ENCODE assay signal across 12 cellular contexts in genomic region chr9:125150349-125151245, GRCh38.
"Had no signal": no experiment of that assay in that cellular context is flagged by ENCODE, and none has a peak within 500 bp of the region (broad histone marks: within the 10 kb centered on the region; RNA-seq: fewer than 3 reads in every experiment).

No MANE protein-coding gene starts in this region.

- ATAC-seq: lower lobe of right lung; stimulated activated effector memory CD8-positive, alpha-beta T cell treated with anti-CD3 and anti-CD28 coated beads, Interleukin-12 subunit alpha, Interleukin-12 subunit beta, amount 100 ng/mL, for 72 hours; T-helper 17 cell had no signal

- H3K9me3 Mint-ChIP-seq: activated CD4-positive, alpha-beta T cell treated with anti-CD3 and anti-CD28 coated beads, Interleukin-2, amount 10 ng/mL, durations not matched to agents 7 days and 5 days; activated naive CD4-positive, alpha-beta T cell treated with anti-CD3 and anti-CD28 coated beads for 36 hours; neural crest cell; stimulated activated effector memory CD8-positive, alpha-beta T cell treated with anti-CD3 and anti-CD28 coated beads, Interleukin-12 subunit alpha, Interleukin-12 subunit beta, amount 100 ng/mL, for 72 hours had no signal

- DNase-seq: activated CD4-positive, alpha-beta T cell treated with anti-CD3 and anti-CD28 coated beads, Interleukin-2, amount 10 ng/mL, durations not matched to agents 7 days and 5 days; activated CD4-positive, CD25-positive, alpha-beta regulatory T cell; activated naive CD4-positive, alpha-beta T cell treated with anti-CD3 and anti-CD28 coated beads for 36 hours; esophagus squamous epithelium; glutamatergic neuron; lower lobe of right lung; stimulated activated CD4-positive, alpha-beta T cell treated with anti-CD3 and anti-CD28 coated beads, Interleukin-12 subunit alpha, Interleukin-12 subunit beta, amount 100 ng/mL, for 4 hours; stimulated activated CD4-positive, alpha-beta T cell treated with anti-CD3 and anti-CD28 coated beads, Interleukin-2, amount 100 ng/mL, for 24 hours; T-helper 17 cell had no signal

- H3K27me3 ChIP-seq: cardiac muscle cell, esophagus squamous epithelium had no signal

- H3K4me3 Mint-ChIP-seq: activated CD4-positive, alpha-beta T cell treated with anti-CD3 and anti-CD28 coated beads, Interleukin-2, amount 10 ng/mL, durations not matched to agents 7 days and 5 days; activated naive CD4-positive, alpha-beta T cell treated with anti-CD3 and anti-CD28 coated beads for 36 hours; neural crest cell; stimulated activated effector memory CD8-positive, alpha-beta T cell treated with anti-CD3 and anti-CD28 coated beads, Interleukin-12 subunit alpha, Interleukin-12 subunit beta, amount 100 ng/mL, for 72 hours; T-helper 17 cell had no signal

- H3K9me3 ChIP-seq: esophagus squamous epithelium, lower lobe of right lung had no signal

- H3K4me3 ChIP-seq: cardiac muscle cell, esophagus squamous epithelium, lower lobe of right lung had no signal

- H3K4me1 Mint-ChIP-seq: neural crest cell; stimulated activated effector memory CD8-positive, alpha-beta T cell treated with anti-CD3 and anti-CD28 coated beads, Interleukin-12 subunit alpha, Interleukin-12 subunit beta, amount 100 ng/mL, for 72 hours had no signal

- H3K27ac Mint-ChIP-seq: activated CD4-positive, alpha-beta T cell treated with anti-CD3 and anti-CD28 coated beads, Interleukin-2, amount 10 ng/mL, durations not matched to agents 7 days and 5 days; activated naive CD4-positive, alpha-beta T cell treated with anti-CD3 and anti-CD28 coated beads for 36 hours; T-helper 17 cell had no signal

- H3K27ac ChIP-seq: cardiac muscle cell, esophagus squamous epithelium, lower lobe of right lung had no signal

- H3K27me3 Mint-ChIP-seq: activated CD4-positive, alpha-beta T cell treated with anti-CD3 and anti-CD28 coated beads, Interleukin-2, amount 10 ng/mL, durations not matched to agents 7 days and 5 days; T-helper 17 cell had no signal
